Comparison of ENCODE assay signal across 3 cellular contexts in the genomic region with DNA sequence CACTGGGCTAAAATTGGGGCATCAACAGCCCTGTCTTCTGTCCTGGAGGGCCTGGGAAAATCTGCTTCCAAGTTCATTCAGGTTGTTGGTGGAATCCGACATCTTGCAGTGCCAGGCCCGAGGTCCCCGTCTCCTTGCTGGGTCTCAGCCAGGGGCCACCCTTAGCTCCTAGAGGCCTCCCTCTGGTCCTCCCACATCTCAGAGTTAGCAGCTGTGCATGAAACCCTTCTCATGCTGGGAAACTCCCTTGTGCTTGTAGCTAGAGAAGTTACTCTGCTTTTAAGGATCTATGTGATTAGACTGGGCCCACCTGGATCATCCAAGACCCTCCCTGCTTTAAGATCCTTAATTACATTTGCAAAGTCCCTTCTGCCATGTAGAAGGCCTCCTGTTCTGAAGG.
TF ChIP-seq lines count a peak whose summit lies in the region.

No MANE protein-coding gene starts in this region.

TF ChIP-seq in HEK293, 187 proteins besides CTCF, POLR2A, EP300 and RAD21:
- TF ChIP-seq ZNF549 (tag by site-specific recombination; IDR thresholded peaks at IDR 0.05) (no peak), ZNF354C (tag by site-specific recombination; IDR thresholded peaks at IDR 0.05; ENCODE audit: borderline replicate concordance, low read depth) (no peak), ZIC2 (tag by site-specific recombination; IDR thresholded peaks at IDR 0.05) (peak; percentile 39; the same call in 1 of the 2 replicates), ZNF391 (tag by site-specific recombination; IDR thresholded peaks at IDR 0.05; ENCODE audit: borderline replicate concordance, low read depth) (no peak), ZNF48 (tag by site-specific recombination; IDR thresholded peaks at IDR 0.05) (no peak), SCRT2 (tag by site-specific recombination; IDR thresholded peaks at IDR 0.05) (peak; percentile 11; the same call in 1 of the 2 replicates), ZNF341 (tag by site-specific recombination; IDR thresholded peaks at IDR 0.05; ENCODE audit: low read depth) (no peak), SCRT1 (tag by site-specific recombination; IDR thresholded peaks at IDR 0.05; ENCODE audit: borderline replicate concordance) (peak; percentile 21; the same call in 1 of the 2 replicates), ZNF433 (tag by site-specific recombination; IDR thresholded peaks at IDR 0.05; ENCODE audit: low read depth) (no peak), ZNF175 (tag by site-specific recombination; IDR thresholded peaks at IDR 0.05) (no peak), ZNF571 (tag by site-specific recombination; IDR thresholded peaks at IDR 0.05) (no peak), ZNF621 (tag by site-specific recombination; IDR thresholded peaks at IDR 0.05) (no peak)
- TF ChIP-seq, protein P1, sequence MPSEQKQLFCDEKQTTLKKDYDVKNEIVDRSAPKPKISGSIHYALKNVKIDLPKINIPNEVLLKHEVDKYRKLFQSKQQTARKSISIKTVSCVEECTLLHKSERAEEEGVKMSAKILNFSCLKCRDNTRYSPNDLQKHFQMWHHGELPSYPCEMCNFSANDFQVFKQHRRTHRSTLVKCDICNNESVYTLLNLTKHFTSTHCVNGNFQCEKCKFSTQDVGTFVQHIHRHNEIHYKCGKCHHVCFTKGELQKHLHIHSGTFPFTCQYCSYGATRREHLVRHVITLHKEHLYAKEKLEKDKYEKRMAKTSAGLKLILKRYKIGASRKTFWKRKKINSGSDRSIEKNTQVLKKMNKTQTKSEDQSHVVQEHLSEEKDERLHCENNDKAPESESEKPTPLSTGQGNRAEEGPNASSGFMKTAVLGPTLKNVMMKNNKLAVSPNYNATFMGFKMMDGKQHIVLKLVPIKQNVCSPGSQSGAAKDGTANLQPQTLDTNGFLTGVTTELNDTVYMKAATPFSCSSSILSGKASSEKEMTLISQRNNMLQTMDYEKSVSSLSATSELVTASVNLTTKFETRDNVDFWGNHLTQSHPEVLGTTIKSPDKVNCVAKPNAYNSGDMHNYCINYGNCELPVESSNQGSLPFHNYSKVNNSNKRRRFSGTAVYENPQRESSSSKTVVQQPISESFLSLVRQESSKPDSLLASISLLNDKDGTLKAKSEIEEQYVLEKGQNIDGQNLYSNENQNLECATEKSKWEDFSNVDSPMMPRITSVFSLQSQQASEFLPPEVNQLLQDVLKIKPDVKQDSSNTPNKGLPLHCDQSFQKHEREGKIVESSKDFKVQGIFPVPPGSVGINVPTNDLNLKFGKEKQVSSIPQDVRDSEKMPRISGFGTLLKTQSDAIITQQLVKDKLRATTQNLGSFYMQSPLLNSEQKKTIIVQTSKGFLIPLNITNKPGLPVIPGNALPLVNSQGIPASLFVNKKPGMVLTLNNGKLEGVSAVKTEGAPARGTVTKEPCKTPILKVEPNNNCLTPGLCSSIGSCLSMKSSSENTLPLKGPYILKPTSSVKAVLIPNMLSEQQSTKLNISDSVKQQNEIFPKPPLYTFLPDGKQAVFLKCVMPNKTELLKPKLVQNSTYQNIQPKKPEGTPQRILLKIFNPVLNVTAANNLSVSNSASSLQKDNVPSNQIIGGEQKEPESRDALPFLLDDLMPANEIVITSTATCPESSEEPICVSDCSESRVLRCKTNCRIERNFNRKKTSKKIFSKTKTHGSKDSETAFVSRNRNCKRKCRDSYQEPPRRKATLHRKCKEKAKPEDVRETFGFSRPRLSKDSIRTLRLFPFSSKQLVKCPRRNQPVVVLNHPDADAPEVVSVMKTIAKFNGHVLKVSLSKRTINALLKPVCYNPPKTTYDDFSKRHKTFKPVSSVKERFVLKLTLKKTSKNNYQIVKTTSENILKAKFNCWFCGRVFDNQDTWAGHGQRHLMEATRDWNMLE (tag by site-specific recombination; conservative IDR thresholded peaks at IDR 0.05; ENCODE audit: low read depth): no peak
- TF ChIP-seq, protein P2, sequence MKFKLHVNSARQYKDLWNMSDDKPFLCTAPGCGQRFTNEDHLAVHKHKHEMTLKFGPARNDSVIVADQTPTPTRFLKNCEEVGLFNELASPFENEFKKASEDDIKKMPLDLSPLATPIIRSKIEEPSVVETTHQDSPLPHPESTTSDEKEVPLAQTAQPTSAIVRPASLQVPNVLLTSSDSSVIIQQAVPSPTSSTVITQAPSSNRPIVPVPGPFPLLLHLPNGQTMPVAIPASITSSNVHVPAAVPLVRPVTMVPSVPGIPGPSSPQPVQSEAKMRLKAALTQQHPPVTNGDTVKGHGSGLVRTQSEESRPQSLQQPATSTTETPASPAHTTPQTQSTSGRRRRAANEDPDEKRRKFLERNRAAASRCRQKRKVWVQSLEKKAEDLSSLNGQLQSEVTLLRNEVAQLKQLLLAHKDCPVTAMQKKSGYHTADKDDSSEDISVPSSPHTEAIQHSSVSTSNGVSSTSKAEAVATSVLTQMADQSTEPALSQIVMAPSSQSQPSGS (tag by site-specific recombination; IDR thresholded peaks at IDR 0.05; ENCODE audit: low read depth): no peak

TF ChIP-seq in GM12878, 131 proteins besides CTCF, POLR2A, EP300 and RAD21:
- TF ChIP-seq, protein P3, sequence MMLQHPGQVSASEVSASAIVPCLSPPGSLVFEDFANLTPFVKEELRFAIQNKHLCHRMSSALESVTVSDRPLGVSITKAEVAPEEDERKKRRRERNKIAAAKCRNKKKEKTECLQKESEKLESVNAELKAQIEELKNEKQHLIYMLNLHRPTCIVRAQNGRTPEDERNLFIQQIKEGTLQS (IDR thresholded peaks at IDR 0.05; ENCODE audit: borderline replicate concordance, extremely low read depth, low read depth, low read length): no peak
- 0 out of 2 replicates have a peak, but pooled peaks have one; percentile 15 for TF ChIP-seq TCF12 (IDR thresholded peaks at IDR 0.05; ENCODE audit: low read depth, low read length)
- TF ChIP-seq FOXM1 (IDR thresholded peaks at IDR 0.05; ENCODE audit: low read depth, low read length): no peak
- TF ChIP-seq RELA (IDR thresholded peaks at IDR 0.05; ENCODE audit: borderline replicate concordance, partially characterized antibody): peak; percentile 78
- TF ChIP-seq, protein P4, sequence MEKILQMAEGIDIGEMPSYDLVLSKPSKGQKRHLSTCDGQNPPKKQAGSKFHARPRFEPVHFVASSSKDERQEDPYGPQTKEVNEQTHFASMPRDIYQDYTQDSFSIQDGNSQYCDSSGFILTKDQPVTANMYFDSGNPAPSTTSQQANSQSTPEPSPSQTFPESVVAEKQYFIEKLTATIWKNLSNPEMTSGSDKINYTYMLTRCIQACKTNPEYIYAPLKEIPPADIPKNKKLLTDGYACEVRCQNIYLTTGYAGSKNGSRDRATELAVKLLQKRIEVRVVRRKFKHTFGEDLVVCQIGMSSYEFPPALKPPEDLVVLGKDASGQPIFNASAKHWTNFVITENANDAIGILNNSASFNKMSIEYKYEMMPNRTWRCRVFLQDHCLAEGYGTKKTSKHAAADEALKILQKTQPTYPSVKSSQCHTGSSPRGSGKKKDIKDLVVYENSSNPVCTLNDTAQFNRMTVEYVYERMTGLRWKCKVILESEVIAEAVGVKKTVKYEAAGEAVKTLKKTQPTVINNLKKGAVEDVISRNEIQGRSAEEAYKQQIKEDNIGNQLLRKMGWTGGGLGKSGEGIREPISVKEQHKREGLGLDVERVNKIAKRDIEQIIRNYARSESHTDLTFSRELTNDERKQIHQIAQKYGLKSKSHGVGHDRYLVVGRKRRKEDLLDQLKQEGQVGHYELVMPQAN (conservative IDR thresholded peaks at IDR 0.05): no peak

TF ChIP-seq in HEK293T, 16 proteins besides CTCF, POLR2A, EP300 and RAD21:
- TF ChIP-seq FOXA1 (IDR thresholded peaks at IDR 0.05) (no peak), ARNT (IDR thresholded peaks at IDR 0.05) (no peak)
